8 cellular contexts compared by ENCODE assay signal in the genomic region with DNA sequence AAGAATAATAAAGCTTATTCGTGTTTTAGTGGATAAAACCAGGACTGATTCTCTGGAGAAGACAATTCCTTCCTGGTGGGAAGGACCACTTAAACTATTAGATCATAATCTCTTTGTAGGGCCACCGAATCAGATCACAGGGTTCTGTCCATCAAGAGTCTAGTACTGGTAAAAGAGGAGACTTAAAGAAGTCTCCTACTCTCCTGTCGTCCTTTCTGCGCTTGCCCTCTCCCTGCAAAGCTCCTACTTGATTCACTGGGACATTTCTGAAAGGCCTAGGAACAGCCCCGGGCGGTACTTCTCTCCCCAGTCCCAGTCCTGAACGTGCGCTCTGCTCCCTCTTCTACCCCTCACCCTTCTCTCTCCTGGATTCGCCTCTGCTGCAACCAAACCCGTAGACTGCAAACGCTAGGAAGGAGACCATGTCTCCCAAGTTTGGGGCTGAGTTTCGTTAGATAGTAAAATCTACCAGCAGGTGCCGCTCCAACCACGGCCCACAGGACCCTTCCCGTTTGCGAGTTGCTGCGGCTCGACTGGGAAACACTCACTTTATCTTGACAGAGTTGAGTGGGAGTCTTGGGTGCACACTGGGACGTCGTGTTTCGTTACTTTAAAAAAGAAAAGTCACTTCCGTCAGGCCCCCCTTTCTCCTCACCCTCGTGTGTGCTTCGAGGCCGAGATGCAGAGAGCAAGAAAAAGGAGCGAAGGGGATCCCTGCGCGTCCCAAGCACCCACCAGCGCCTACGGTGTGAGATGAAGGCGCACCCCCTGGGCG. TPM values are rescaled to one million over a fixed set of nuclear protein-coding genes. Genes with fewer than 3 reads are reported as not detected.
DNase-seq lines count a peak whose midpoint lies in the region; ATAC-seq and TF ChIP-seq lines count a peak whose summit lies in the region.

No MANE protein-coding gene starts in this region.

- no peak overlapping the region for H3K4me3 ChIP-seq in CD4-positive, CD25-positive, alpha-beta regulatory T cell (ENCODE audit: low read depth, low read length)
- H3K4me3 ChIP-seq in HUES48 (ENCODE audit: low read depth, low read length) (peak overlapping the region; percentile 22; the same call in 1 of the 2 replicates), OCI-LY7 (ENCODE audit: low read depth, low read length, poor library complexity, severe bottlenecking) (no peak overlapping the region), foreskin fibroblast (ENCODE audit: low read depth in 1 of 2, low read length in 2 of 2) (no peak overlapping the region), neuronal stem cell (ENCODE audit: low read length in 2 of 2) (no peak overlapping the region), subcutaneous abdominal adipose tissue (ENCODE audit: low read depth in 1 of 5, low read length in 5 of 5) (peak overlapping the region; percentile 39 to 61 (median 51))

- no peak overlapping the region for H3K27ac ChIP-seq in CD4-positive, CD25-positive, alpha-beta regulatory T cell (ENCODE audit: insufficient read depth, low read length, poor library complexity, severe bottlenecking)
- H3K27ac ChIP-seq in HUES48 (ENCODE audit: low read depth, low read length): no peak overlapping the region
- H3K27ac ChIP-seq in OCI-LY7 (ENCODE audit: low read depth, low read length, poor library complexity, severe bottlenecking): no peak overlapping the region
- H3K27ac ChIP-seq in neuronal stem cell (replicated peaks; ENCODE audit: low read length): no peak overlapping the region
- no peak overlapping the region for H3K27ac ChIP-seq in subcutaneous abdominal adipose tissue (ENCODE audit: low read depth, low read length)

- H3K27me3 ChIP-seq in CD4-positive, CD25-positive, alpha-beta regulatory T cell (ENCODE audit: control insufficient read depth, insufficient read depth, low read length): peaks cover 36% of the 10 kb centered on the region
- H3K27me3 ChIP-seq in HUES48 (ENCODE audit: control insufficient read depth, insufficient read depth, low read length) (peaks cover 86% of the 10 kb centered on the region), neuronal stem cell (ENCODE audit: control insufficient read depth in 3 of 3, insufficient read depth in 3 of 3, low read depth in 1 of 3, low read length in 3 of 3) (peaks cover 12 to 80% (median 40%) of the 10 kb centered on the region in 3 experiments), subcutaneous abdominal adipose tissue (ENCODE audit: control insufficient read depth in 5 of 5, insufficient read depth in 4 of 5, low read length in 5 of 5) (peaks cover 6 to 38% (median 25%) of the 10 kb centered on the region in 5 donors)

- no peak overlapping the region for H2BK12ac ChIP-seq in neuronal stem cell (ENCODE audit: low read length)

- no peak overlapping the region for H2AK5ac ChIP-seq in neuronal stem cell (ENCODE audit: low read depth, low read length)

- TF ChIP-seq CTCF in OCI-LY7 (conservative IDR thresholded peaks at IDR 0.05; ENCODE audit: low read length) (peak; percentile 66), foreskin fibroblast (IDR thresholded peaks at IDR 0.05; ENCODE audit: low read depth, low read length) (peak; percentile 65)

- peaks cover 64% of the 10 kb centered on the region for H3K27me3 Mint-ChIP-seq in CD4-positive, CD25-positive, alpha-beta regulatory T cell
- peaks cover 67% of the 10 kb centered on the region for H3K27me3 Mint-ChIP-seq in activated T-cell treated with anti-CD3 and anti-CD28 coated beads, Interleukin-2, amount 50 U/mL, for 72 hours (ENCODE audit: low read depth)

- peak overlapping the region in 3 of 4 donors; percentile 73 to 83 (median 76) for H3K4me3 Mint-ChIP-seq in CD4-positive, CD25-positive, alpha-beta regulatory T cell
- peak overlapping the region; percentile 81 to 89 for H3K4me3 Mint-ChIP-seq in activated T-cell treated with anti-CD3 and anti-CD28 coated beads, Interleukin-2, amount 50 U/mL, for 72 hours

- intact Hi-C loops in OCI-LY7 (cut with micrococcal nuclease; ENCODE audit: unreplicated experiment): no loop called here

- no peaks in the 10 kb centered on the region for H3K36me3 ChIP-seq in CD4-positive, CD25-positive, alpha-beta regulatory T cell (ENCODE audit: control insufficient read depth, insufficient read depth, low read length)
- no peaks in the 10 kb centered on the region for H3K36me3 ChIP-seq in HUES48 (ENCODE audit: control insufficient read depth, insufficient read depth, low read length)
- H3K36me3 ChIP-seq in OCI-LY7 (ENCODE audit: insufficient read depth, low read length): no peaks in the 10 kb centered on the region
- H3K36me3 ChIP-seq in neuronal stem cell (replicated peaks in 1 of 2; ENCODE audit: control insufficient read depth in 2 of 2, insufficient read depth in 2 of 2, low read length in 2 of 2): no peaks in the 10 kb centered on the region
- no peaks in the 10 kb centered on the region for H3K36me3 ChIP-seq in subcutaneous abdominal adipose tissue (ENCODE audit: control insufficient read depth in 5 of 5, insufficient read depth in 5 of 5, low read length in 5 of 5)

- no peak overlapping the region for H3K18ac ChIP-seq in neuronal stem cell (ENCODE audit: low read length)

- POLR2A ChIA-PET in OCI-LY7 (lab: Charles Lee): no interaction called here

- no peaks in the 10 kb centered on the region for H3K9me3 ChIP-seq in CD4-positive, CD25-positive, alpha-beta regulatory T cell (ENCODE audit: control insufficient read depth in 2 of 2, low read length in 2 of 2)
- H3K9me3 ChIP-seq in HUES48 (ENCODE audit: control insufficient read depth, insufficient read depth, low read length) (no peaks in the 10 kb centered on the region), OCI-LY7 (ENCODE audit: low read length) (no peaks in the 10 kb centered on the region), neuronal stem cell (replicated peaks in 1 of 2; ENCODE audit: control insufficient read depth in 2 of 2, insufficient read depth in 1 of 2, low read depth in 1 of 2, low read length in 2 of 2) (peaks cover 0 to 8% of the 10 kb centered on the region in 2 donors), subcutaneous abdominal adipose tissue (ENCODE audit: control insufficient read depth in 5 of 5, low read length in 5 of 5) (no peaks in the 10 kb centered on the region)

- no peak overlapping the region for H3K14ac ChIP-seq in neuronal stem cell (ENCODE audit: low read length)

- no peak overlapping the region for H4K91ac ChIP-seq in neuronal stem cell (ENCODE audit: low read depth, low read length, poor library complexity)

- BruUV-seq in OCI-LY7 (replicated peaks; lab: Mats Ljungman, UMichigan): no TSS peak

- no peak overlapping the region for H2BK5ac ChIP-seq in neuronal stem cell (ENCODE audit: low read length)

- H2BK15ac ChIP-seq in neuronal stem cell (ENCODE audit: low read length): no peak overlapping the region

- no peak overlapping the region for H3K9ac ChIP-seq in HUES48 (ENCODE audit: low read depth, low read length)
- peak overlapping the region; percentile 50 for H3K9ac ChIP-seq in neuronal stem cell (ENCODE audit: low read depth, low read length, poor library complexity)
- H3K9ac ChIP-seq in subcutaneous abdominal adipose tissue (ENCODE audit: low read length in 5 of 5): peak overlapping the region in 1 of 5 donors; percentile 30

- no peak overlapping the region for H2BK120ac ChIP-seq in neuronal stem cell (ENCODE audit: low read depth, low read length)

- peak in 1 of 2 donors; percentile 44 for ATAC-seq in CD4-positive, CD25-positive, alpha-beta regulatory T cell (ENCODE audit: low read depth in 2 of 2)
- peak; percentile 84 for ATAC-seq in activated T-cell treated with anti-CD3 and anti-CD28 coated beads, Interleukin-2, amount 50 U/mL, for 72 hours (replicated peaks in 1 of 2)
- no peak for ATAC-seq in GM19467 (IDR thresholded peaks at IDR 0.05; ENCODE audit: unreplicated experiment)

- H2AFZ ChIP-seq in OCI-LY7 (ENCODE audit: low read length) (no peak overlapping the region), neuronal stem cell (ENCODE audit: low read length) (peak overlapping the region; percentile 78)

- no peak overlapping the region for H3K4me2 ChIP-seq in OCI-LY7 (ENCODE audit: low read length)
- H3K4me2 ChIP-seq in neuronal stem cell (ENCODE audit: insufficient read depth, low read length, poor library complexity, severe bottlenecking): peak overlapping the region; percentile 88

- H3K4ac ChIP-seq in neuronal stem cell (ENCODE audit: low read length): no peak overlapping the region

- DNase-seq in CD4-positive, CD25-positive, alpha-beta regulatory T cell: peak; percentile 8 to 68 (median 33)
- peak; percentile 16 for DNase-seq in OCI-LY7 (ENCODE audit: low spot score)
- DNase-seq in activated T-cell treated with anti-CD3 and anti-CD28 coated beads, Interleukin-2, amount 50 U/mL, for 72 hours: peak; percentile 77 to 78
- peak; percentile 30 to 64 for DNase-seq in foreskin fibroblast
- peak; percentile 68 for DNase-seq in neuronal stem cell (ENCODE audit: low spot score)

- H3K9me3 Mint-ChIP-seq in CD4-positive, CD25-positive, alpha-beta regulatory T cell: peaks cover 0 to 3% (median 0%) of the 10 kb centered on the region in 7 donors
- H3K9me3 Mint-ChIP-seq in activated T-cell treated with anti-CD3 and anti-CD28 coated beads, Interleukin-2, amount 50 U/mL, for 72 hours: no peaks in the 10 kb centered on the region

- peaks cover 3 to 15% (median 10%) of the 10 kb centered on the region in 4 donors for H3K4me1 Mint-ChIP-seq in CD4-positive, CD25-positive, alpha-beta regulatory T cell
- peaks cover 16% of the 10 kb centered on the region for H3K4me1 Mint-ChIP-seq in activated T-cell treated with anti-CD3 and anti-CD28 coated beads, Interleukin-2, amount 50 U/mL, for 72 hours (ENCODE audit: low read depth)

- no peak overlapping the region for H4K8ac ChIP-seq in neuronal stem cell (ENCODE audit: low read depth, low read length)

- H3K23ac ChIP-seq in neuronal stem cell (ENCODE audit: low read depth, low read length, poor library complexity): no peak overlapping the region

- no peaks in the 10 kb centered on the region for H4K20me1 ChIP-seq in OCI-LY7 (ENCODE audit: insufficient read depth, low read length)

- WGBS in neuronal stem cell (ENCODE audit: extremely low coverage in 2 of 2, insufficient read length in 2 of 2, insufficient replicate concordance in 1 of 2), 2 donors: no CpG with 5 or more reads among the region's 32 CpGs

- peaks cover 12% of the 10 kb centered on the region for H3K4me1 ChIP-seq in CD4-positive, CD25-positive, alpha-beta regulatory T cell (ENCODE audit: control insufficient read depth, insufficient read depth, low read length, poor library complexity, severe bottlenecking)
- H3K4me1 ChIP-seq in HUES48 (ENCODE audit: control insufficient read depth, insufficient read depth, low read length) (peaks cover 3% of the 10 kb centered on the region), OCI-LY7 (ENCODE audit: insufficient read depth, low read length, poor library complexity, severe bottlenecking) (no peaks in the 10 kb centered on the region), neuronal stem cell (ENCODE audit: control insufficient read depth in 2 of 2, insufficient read depth in 1 of 2, low read depth in 1 of 2, low read length in 2 of 2) (peaks cover 0 to 2% of the 10 kb centered on the region in 2 donors), subcutaneous abdominal adipose tissue (ENCODE audit: control insufficient read depth in 5 of 5, insufficient read depth in 5 of 5, low read length in 5 of 5) (peaks cover 0 to 12% (median 11%) of the 10 kb centered on the region in 5 donors)

- CTCF ChIA-PET in OCI-LY7 (lab: Charles Lee; ENCODE audit: unreplicated experiment): no interaction called here

- H3K9me2 ChIP-seq in OCI-LY7 (ENCODE audit: insufficient read depth, low read length): no peaks in the 10 kb centered on the region

- no peaks in the 10 kb centered on the region for H3K79me2 ChIP-seq in OCI-LY7 (ENCODE audit: insufficient read depth, low read depth, low read length)

- no peak overlapping the region for H3K27ac Mint-ChIP-seq in CD4-positive, CD25-positive, alpha-beta regulatory T cell
- peak overlapping the region; percentile 48 for H3K27ac Mint-ChIP-seq in activated T-cell treated with anti-CD3 and anti-CD28 coated beads, Interleukin-2, amount 50 U/mL, for 72 hours

- H3K79me1 ChIP-seq in neuronal stem cell (ENCODE audit: low read depth, low read length): no peaks in the 10 kb centered on the region

- no peaks in the 10 kb centered on the region for H3K36me3 Mint-ChIP-seq in CD4-positive, CD25-positive, alpha-beta regulatory T cell
- H3K36me3 Mint-ChIP-seq in activated T-cell treated with anti-CD3 and anti-CD28 coated beads, Interleukin-2, amount 50 U/mL, for 72 hours (ENCODE audit: insufficient read depth in 2 of 2): peaks cover 0 to 2% of the 10 kb centered on the region in 2 donors

RNA-seq across cellular contexts. Expression of gene FIGLA, which starts 1.0 kb away (rescaled TPM):
- total RNA-seq in CD4-positive, CD25-positive, alpha-beta regulatory T cell: not detected
- not detected for polyA plus RNA-seq in CD4-positive, CD25-positive, alpha-beta regulatory T cell
- total RNA-seq in OCI-LY7 (2014; rRNA removed; shearing (Covaris generic)): not detected in 2 replicates
- not detected in 2 replicates for total RNA-seq in OCI-LY7 (2022)
- under 1 TPM in 1 of 2 donors, not detected in 1; 0.35 TPM for total RNA-seq in activated T-cell treated with anti-CD3 and anti-CD28 coated beads, Interleukin-2, amount 50 U/mL, for 72 hours
- not detected for polyA plus RNA-seq in neuronal stem cell (2013, experiment 1 of 2)
- polyA plus RNA-seq in neuronal stem cell (2013, experiment 2 of 2): not detected

RNA-seq across cellular contexts. Expression of gene ADD2, which starts 21.5 kb away (rescaled TPM):
- total RNA-seq in CD4-positive, CD25-positive, alpha-beta regulatory T cell: 0.67 TPM
- polyA plus RNA-seq in CD4-positive, CD25-positive, alpha-beta regulatory T cell: under 1 TPM in 1 of 4 donors, not detected in 3; 0.02 TPM
- total RNA-seq in OCI-LY7 (2014; rRNA removed; shearing (Covaris generic)): not detected in 2 replicates
- not detected in 2 replicates for total RNA-seq in OCI-LY7 (2022)
- 10 to 100 TPM; 24.3 to 31.6 TPM for total RNA-seq in activated T-cell treated with anti-CD3 and anti-CD28 coated beads, Interleukin-2, amount 50 U/mL, for 72 hours
- 49.1 TPM for polyA plus RNA-seq in neuronal stem cell (2013, experiment 1 of 2)
- 52.0 TPM for polyA plus RNA-seq in neuronal stem cell (2013, experiment 2 of 2)

RNA-seq across cellular contexts. Expression of gene CLEC4F, which starts 30.9 kb away (rescaled TPM):
- total RNA-seq in CD4-positive, CD25-positive, alpha-beta regulatory T cell: not detected
- polyA plus RNA-seq in CD4-positive, CD25-positive, alpha-beta regulatory T cell: not detected
- total RNA-seq in OCI-LY7 (2014; rRNA removed; shearing (Covaris generic)): not detected in 2 replicates
- not detected in 2 replicates for total RNA-seq in OCI-LY7 (2022)
- total RNA-seq in activated T-cell treated with anti-CD3 and anti-CD28 coated beads, Interleukin-2, amount 50 U/mL, for 72 hours: not detected
- 0.08 TPM for polyA plus RNA-seq in neuronal stem cell (2013, experiment 1 of 2)
- 0.01 TPM for polyA plus RNA-seq in neuronal stem cell (2013, experiment 2 of 2)

RNA-seq across cellular contexts. Expression of gene CD207, which starts 46.1 kb away (rescaled TPM):
- total RNA-seq in CD4-positive, CD25-positive, alpha-beta regulatory T cell: not detected
- polyA plus RNA-seq in CD4-positive, CD25-positive, alpha-beta regulatory T cell: not detected
- not detected in 2 replicates for total RNA-seq in OCI-LY7 (2014; rRNA removed; shearing (Covaris generic))
- not detected in 2 replicates for total RNA-seq in OCI-LY7 (2022)
- total RNA-seq in activated T-cell treated with anti-CD3 and anti-CD28 coated beads, Interleukin-2, amount 50 U/mL, for 72 hours: not detected
- not detected for polyA plus RNA-seq in neuronal stem cell (2013, experiment 1 of 2)
- polyA plus RNA-seq in neuronal stem cell (2013, experiment 2 of 2): 0.03 TPM

Comparison
In these comparisons a context has a peak if more than half of its experiments do, and no peak if none do; other contexts are left out.
1. DNase-seq: peak in every context shown above with its lines; median percentile 78 in activated T-cell treated with anti-CD3 and anti-CD28 coated beads, Interleukin-2, amount 50 U/mL, for 72 hours; 68 in neuronal stem cell; 47 in foreskin fibroblast; 33 in CD4-positive, CD25-positive, alpha-beta regulatory T cell; 16 in OCI-LY7.
2. H3K4me3 ChIP-seq: peak in HUES48 (single experiment) and subcutaneous abdominal adipose tissue (5 of 5); none in CD4-positive, CD25-positive, alpha-beta regulatory T cell (single experiment), OCI-LY7 (single experiment), foreskin fibroblast (0 of 2) and neuronal stem cell (0 of 2).
3. RNA of gene ADD2, which starts 21.5 kb away (total RNA-seq): 24.3 to 31.6 TPM in activated T-cell treated with anti-CD3 and anti-CD28 coated beads, Interleukin-2, amount 50 U/mL, for 72 hours; 0.67 TPM in CD4-positive, CD25-positive, alpha-beta regulatory T cell (single experiment) and not detected in OCI-LY7; every median in the first group is over 10 times any median in the second.